7 cellular contexts compared by ENCODE assay signal in the genomic region with DNA sequence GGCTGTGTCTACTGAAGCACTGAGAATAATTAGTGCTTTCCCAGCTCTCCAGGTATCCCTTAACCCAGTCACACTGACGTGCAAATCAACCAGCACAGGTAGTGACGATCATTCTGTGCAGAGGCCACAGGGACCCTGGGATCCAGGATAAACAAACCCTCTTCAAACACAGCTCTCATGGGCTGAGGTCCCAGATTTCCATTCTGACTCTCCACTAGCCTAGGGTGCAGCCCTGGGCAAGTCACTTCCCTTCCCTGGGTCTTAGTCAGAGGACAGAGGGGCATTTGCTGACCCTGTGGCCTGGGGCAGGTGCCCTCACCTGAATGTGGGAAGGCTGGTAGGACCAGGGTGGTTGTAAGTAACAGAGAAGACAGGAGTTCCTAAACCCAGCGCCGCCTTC.
"Had no signal": no experiment of that assay in that cellular context is flagged by ENCODE, and none has a peak within 500 bp of the region (broad histone marks: within the 10 kb centered on the region; RNA-seq: fewer than 3 reads in every experiment).

No MANE protein-coding gene starts in this region.

- H3K9me3 ChIP-seq: HAP-1 had no signal

- H3K4me1 ChIP-seq: HAP-1 had no signal

- DNase-seq: H7, HFFc6, IMR-90 had no signal

- ATAC-seq: GM23338, HCT116, K562 had no signal

- H3K4me3 ChIP-seq: GM23338, HAP-1, K562 had no signal

- H3K4me2 ChIP-seq: GM23338 had no signal

- H2AFZ ChIP-seq: GM23338 had no signal

- H3K36me3 ChIP-seq: HAP-1 had no signal
